24 cellular contexts compared by ENCODE assay signal in genomic region chr11:957201-957920, GRCh38. TPM values are rescaled to one million over a fixed set of nuclear protein-coding genes. Genes with fewer than 3 reads are reported as not detected.
DNase-seq lines count a peak whose midpoint lies in the region; ATAC-seq, FAIRE-seq and TF ChIP-seq lines count a peak whose summit lies in the region.
"Had no signal": no experiment of that assay in that cellular context is flagged by ENCODE, and none has a peak within 500 bp of the region (broad histone marks: within the 10 kb centered on the region; RNA-seq: fewer than 3 reads in every experiment).

No MANE protein-coding gene starts in this region.

- H3K4me3 ChIP-seq in effector memory CD4-positive, alpha-beta T cell (ENCODE audit: insufficient read depth, low read depth, low read length, poor library complexity, severe bottlenecking): no peak overlapping the region
- H3K4me3 ChIP-seq: BLaER1, SK-N-MC, spleen, tibial artery had no signal

- CTCF ChIA-PET in WTC11 (lab: Charles Lee): interaction anchor here (1.0 to 1.7 kb wide), 2 partner anchors 12 to 37 kb away, joined by 3 to 6 read pairs; no protein-coding TSS in a partner anchor

- H3K27me3 ChIP-seq in effector memory CD4-positive, alpha-beta T cell (replicated peaks; ENCODE audit: control insufficient read depth, insufficient read depth, low read length, poor library complexity, severe bottlenecking): no peaks in the 10 kb centered on the region
- H3K27me3 ChIP-seq: BLaER1, spleen, tibial artery had no signal

- H3K9me3 Mint-ChIP-seq in WTC11 (no peaks in the 10 kb centered on the region), glutamatergic neuron (ENCODE audit: unreplicated experiment) (peaks cover 15% of the 10 kb centered on the region), nephron progenitor cell (no peaks in the 10 kb centered on the region)
- H3K9me3 Mint-ChIP-seq: naive thymus-derived CD4-positive, alpha-beta T cell had no signal

- peaks cover 21% of the 10 kb centered on the region for H3K36me3 ChIP-seq in effector memory CD4-positive, alpha-beta T cell (ENCODE audit: control insufficient read depth, insufficient read depth, low read length)

- H3K36me3 Mint-ChIP-seq in WTC11: peaks cover 17% of the 10 kb centered on the region
- no peaks in the 10 kb centered on the region for H3K36me3 Mint-ChIP-seq in glutamatergic neuron (ENCODE audit: unreplicated experiment)
- peaks cover 25% of the 10 kb centered on the region for H3K36me3 Mint-ChIP-seq in nephron progenitor cell (ENCODE audit: low read depth)

- peak; percentile 86 for FAIRE-seq in GM12892 (lab: Jason Lieb, UNC)
- FAIRE-seq: TTC549 had no signal

- TF ChIP-seq POLR2A in GM12892 (IDR thresholded peaks at IDR 0.05; ENCODE audit: low read depth, low read length): no peak

- no peaks in the 10 kb centered on the region for H3K9me3 ChIP-seq in effector memory CD4-positive, alpha-beta T cell (ENCODE audit: control insufficient read depth, low read length)
- H3K9me3 ChIP-seq: BLaER1, spleen, tibial artery had no signal

- H3K27ac ChIP-seq in effector memory CD4-positive, alpha-beta T cell (ENCODE audit: insufficient read depth, low read length, poor library complexity, severe bottlenecking): no peak overlapping the region
- H3K27ac ChIP-seq: BLaER1, parathyroid adenoma, SK-N-MC, tibial artery had no signal

- H3K4me3 Mint-ChIP-seq in WTC11: no peak overlapping the region
- H3K4me3 Mint-ChIP-seq in glutamatergic neuron (ENCODE audit: unreplicated experiment): no peak overlapping the region
- H3K4me3 Mint-ChIP-seq in nephron progenitor cell: peak overlapping the region; percentile 28
- H3K4me3 Mint-ChIP-seq: naive thymus-derived CD4-positive, alpha-beta T cell had no signal

- peaks cover 36% of the 10 kb centered on the region for H3K4me1 Mint-ChIP-seq in WTC11
- peaks cover 52% of the 10 kb centered on the region for H3K4me1 Mint-ChIP-seq in glutamatergic neuron (ENCODE audit: low read depth, unreplicated experiment)
- peaks cover 66% of the 10 kb centered on the region for H3K4me1 Mint-ChIP-seq in nephron progenitor cell

- H3K27me3 Mint-ChIP-seq in WTC11 (ENCODE audit: low read depth): no peaks in the 10 kb centered on the region
- H3K27me3 Mint-ChIP-seq in glutamatergic neuron (ENCODE audit: unreplicated experiment): peaks cover 13% of the 10 kb centered on the region
- peaks cover 3% of the 10 kb centered on the region for H3K27me3 Mint-ChIP-seq in nephron progenitor cell (ENCODE audit: low read depth, poor library complexity)
- H3K27me3 Mint-ChIP-seq: naive thymus-derived CD4-positive, alpha-beta T cell had no signal

- peaks cover 3% of the 10 kb centered on the region for H3K4me1 ChIP-seq in effector memory CD4-positive, alpha-beta T cell (ENCODE audit: control insufficient read depth, insufficient read depth, low read length, poor library complexity, severe bottlenecking)
- H3K4me1 ChIP-seq: parathyroid adenoma had no signal

- H3K27ac Mint-ChIP-seq in WTC11 (peak overlapping the region; percentile 68), glutamatergic neuron (ENCODE audit: unreplicated experiment) (peak overlapping the region; percentile 55), nephron progenitor cell (peak overlapping the region; percentile 85)

- DNase-seq in GM12892 (ENCODE audit: insufficient read length) (no peak), WTC11 (ENCODE audit: low spot score) (no peak), glutamatergic neuron (no peak), nephron progenitor cell (no peak), HK-2 (ENCODE audit: unreplicated experiment) (no peak)
- DNase-seq in effector memory CD4-positive, alpha-beta T cell: no peak
- DNase-seq: activated CD4-positive, alpha-beta T cell treated with anti-CD3 and anti-CD28 coated beads for 1 hour; activated CD8-positive, alpha-beta memory T cell treated with anti-CD3 and anti-CD28 coated beads for 24 hours; activated effector memory CD4-positive, alpha-beta T cell treated with anti-CD3 and anti-CD28 coated beads, Interleukin-2, amount 50 U/mL, for 16 hours; COR-L47; DND-41; head of caudate nucleus; MV-4-11; naive thymus-derived CD4-positive, alpha-beta T cell; NCI-H1694; NCI-H446 treated with DMSO at 0.1 percent for 48 hours; spleen; tibial artery had no signal

- POLR2A ChIA-PET in WTC11 (lab: Charles Lee): no interaction called here

- no peak for TF ChIP-seq CTCF in WTC11 (IDR thresholded peaks at IDR 0.05)
- no peak for TF ChIP-seq CTCF in glutamatergic neuron (IDR thresholded peaks at IDR 0.05; ENCODE audit: partially characterized antibody, unreplicated experiment)
- no peak for TF ChIP-seq CTCF in nephron progenitor cell (IDR thresholded peaks at IDR 0.05)

- ATAC-seq in WTC11 (no peak), GM21423 (IDR thresholded peaks at IDR 0.05; ENCODE audit: unreplicated experiment) (no peak)
- ATAC-seq: left lobe of liver; naive thymus-derived CD4-positive, alpha-beta T cell had no signal

TF ChIP-seq in WTC11, 78 proteins besides CTCF, POLR2A, EP300 and RAD21 (continues in another document):
- TF ChIP-seq, protein P1, sequence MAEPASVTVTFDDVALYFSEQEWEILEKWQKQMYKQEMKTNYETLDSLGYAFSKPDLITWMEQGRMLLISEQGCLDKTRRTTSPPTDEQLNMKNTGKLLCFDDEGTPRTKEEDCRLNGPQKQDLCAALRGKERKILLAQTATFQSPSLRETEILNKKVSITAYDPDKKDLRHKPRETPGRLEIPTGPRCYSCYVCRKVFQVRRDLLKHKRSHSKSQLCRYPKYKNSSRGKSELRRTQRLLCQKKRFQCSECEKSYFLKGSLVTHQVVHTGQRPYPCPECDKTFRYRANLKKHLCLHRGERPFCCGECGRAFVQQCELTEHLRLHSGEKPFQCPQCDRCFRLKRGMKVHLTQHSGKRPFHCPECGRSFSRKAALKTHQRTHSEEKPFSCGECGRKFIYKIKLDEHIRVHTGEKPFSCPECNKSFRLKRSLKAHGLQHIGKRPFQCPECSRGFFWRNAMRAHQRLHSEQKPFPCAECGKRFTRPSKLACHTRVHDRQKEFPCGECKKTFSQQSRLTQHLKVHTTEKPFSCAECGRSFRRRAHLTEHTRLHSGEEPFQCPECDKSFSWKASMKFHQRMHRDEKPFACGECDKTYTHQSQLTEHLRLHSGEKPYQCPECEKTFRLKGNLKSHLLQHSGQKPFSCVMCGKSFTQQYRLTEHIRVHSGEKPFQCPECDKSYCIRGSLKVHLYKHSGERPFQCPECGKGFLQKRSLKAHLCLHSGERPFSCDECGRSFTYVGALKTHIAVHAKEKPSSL (CRISPR knock-in tag; conservative IDR thresholded peaks at IDR 0.05): no peak
- TF ChIP-seq, protein P2, sequence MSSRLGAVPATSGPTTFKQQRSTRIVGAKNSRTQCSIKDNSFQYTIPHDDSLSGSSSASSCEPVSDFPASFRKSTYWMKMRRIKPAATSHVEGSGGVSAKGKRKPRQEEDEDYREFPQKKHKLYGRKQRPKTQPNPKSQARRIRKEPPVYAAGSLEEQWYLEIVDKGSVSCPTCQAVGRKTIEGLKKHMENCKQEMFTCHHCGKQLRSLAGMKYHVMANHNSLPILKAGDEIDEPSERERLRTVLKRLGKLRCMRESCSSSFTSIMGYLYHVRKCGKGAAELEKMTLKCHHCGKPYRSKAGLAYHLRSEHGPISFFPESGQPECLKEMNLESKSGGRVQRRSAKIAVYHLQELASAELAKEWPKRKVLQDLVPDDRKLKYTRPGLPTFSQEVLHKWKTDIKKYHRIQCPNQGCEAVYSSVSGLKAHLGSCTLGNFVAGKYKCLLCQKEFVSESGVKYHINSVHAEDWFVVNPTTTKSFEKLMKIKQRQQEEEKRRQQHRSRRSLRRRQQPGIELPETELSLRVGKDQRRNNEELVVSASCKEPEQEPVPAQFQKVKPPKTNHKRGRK (CRISPR knock-in tag; IDR thresholded peaks at IDR 0.05; ENCODE audit: borderline replicate concordance): no peak
- TF ChIP-seq MYBL2 (CRISPR knock-in tag; IDR thresholded peaks at IDR 0.05) (no peak), NFE2L1 (CRISPR knock-in tag; IDR thresholded peaks at IDR 0.05) (no peak), PRDM15 (CRISPR knock-in tag; IDR thresholded peaks at IDR 0.05) (no peak), MXD4 (CRISPR knock-in tag; IDR thresholded peaks at IDR 0.05; ENCODE audit: borderline replicate concordance) (no peak), NFATC4 (CRISPR knock-in tag; IDR thresholded peaks at IDR 0.05) (no peak), CREB1 (CRISPR knock-in tag; IDR thresholded peaks at IDR 0.05) (no peak)

RNA-seq across cellular contexts. Expression of gene AP2A2, which starts 31.7 kb away (rescaled TPM):
- polyA plus RNA-seq in GM12892 (2012; ENCODE audit: missing spikeins): 20.5 TPM
- total RNA-seq in WTC11 (2021) (47.1 to 52.3 TPM (median 51.0 TPM) in 3 replicates), glutamatergic neuron (ENCODE audit: unreplicated experiment) (228 TPM)

RNA-seq across cellular contexts. Expression of gene CHID1, which starts 46.8 kb away (rescaled TPM):
- polyA plus RNA-seq in GM12892 (2012; ENCODE audit: missing spikeins): 30.8 TPM
- total RNA-seq in WTC11 (2021) (92.8 to 99.6 TPM (median 94.2 TPM) in 3 replicates), glutamatergic neuron (ENCODE audit: unreplicated experiment) (56.1 TPM)
